Comparison of ENCODE assay signal across 7 cellular contexts in the genomic region with DNA sequence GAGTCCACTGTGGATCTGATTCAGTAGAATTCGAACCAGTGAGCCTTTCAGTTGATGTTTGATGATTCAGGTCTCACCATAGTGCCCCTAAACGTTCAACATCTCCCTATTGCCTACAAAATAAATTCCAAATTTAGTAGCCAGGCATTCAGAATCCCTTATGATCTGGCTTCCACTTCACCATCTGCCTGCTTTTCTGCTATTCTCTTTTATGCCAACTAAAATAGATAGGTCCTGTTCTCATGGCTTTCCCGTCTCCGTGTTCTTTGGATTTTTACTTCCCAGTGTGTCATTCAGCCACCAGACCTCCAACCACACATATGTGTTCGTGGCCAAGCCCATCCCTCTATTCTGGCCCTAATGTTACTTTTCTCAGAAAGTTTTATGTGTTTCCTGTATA.
"Had no signal": no experiment of that assay in that cellular context is flagged by ENCODE, and none has a peak within 500 bp of the region (broad histone marks: within the 10 kb centered on the region; RNA-seq: fewer than 3 reads in every experiment).

No MANE protein-coding gene starts in this region.

- H3K9ac ChIP-seq: KMS-11 had no signal

- DNase-seq: H9, HCEC 1CT, KBM-7 had no signal

- H3K27ac ChIP-seq: HL-60, KMS-11 had no signal

- H3K4me3 ChIP-seq: GM23338 had no signal

- ATAC-seq: GM23338, HepG2 had no signal
